In genomic region chr10:70666960-70667798, GRCh38 we compare ENCODE assay signal across 1 cellular context.
A peak's percentile ranks its signal among the peaks of the same experiment; 100 is the strongest.
TF ChIP-seq lines count a peak whose summit lies in the region.

No MANE protein-coding gene starts in this region.

TF ChIP-seq in K562, 482 proteins besides CTCF, POLR2A, EP300 and RAD21 (continued from another document and continues in another):
- TF ChIP-seq USF1 (CRISPR knock-in tag; IDR thresholded peaks at IDR 0.05) (peak; percentile 89), ZNF316 (IDR thresholded peaks at IDR 0.05) (peak; percentile 90), MCM3 (IDR thresholded peaks at IDR 0.05) (no peak), SAFB2 (IDR thresholded peaks at IDR 0.05; ENCODE audit: borderline replicate concordance, low read depth, low read length, severe bottlenecking) (no peak), SREBF1 (IDR thresholded peaks at IDR 0.05; ENCODE audit: borderline replicate concordance, low read depth, low read length) (no peak), MYNN (IDR thresholded peaks at IDR 0.05) (peak; percentile 90; the same call in 1 of the 2 replicates), MYNN (CRISPR knock-in tag; IDR thresholded peaks at IDR 0.05) (no peak), NCOA4 (IDR thresholded peaks at IDR 0.05; ENCODE audit: partially characterized antibody) (no peak), HEY1 (CRISPR knock-in tag; IDR thresholded peaks at IDR 0.05; ENCODE audit: borderline replicate concordance) (0 out of 2 replicates have a peak, but pooled peaks have one; percentile 46), ZNF717 (CRISPR knock-in tag; IDR thresholded peaks at IDR 0.05) (no peak), ZNF239 (CRISPR knock-in tag; IDR thresholded peaks at IDR 0.05) (peak; percentile 70), SETDB1 (IDR thresholded peaks at IDR 0.05; ENCODE audit: low read length) (peak; percentile 78), NCOR1 (IDR thresholded peaks at IDR 0.05) (no peak), NR0B1 (IDR thresholded peaks at IDR 0.05; ENCODE audit: partially characterized antibody) (no peak), TEAD1 (CRISPR knock-in tag; IDR thresholded peaks at IDR 0.05) (peak; percentile 21 to 91; a peak in 1 of 4 replicates), ZNF197 (CRISPR knock-in tag; IDR thresholded peaks at IDR 0.05; ENCODE audit: low read depth) (peak; percentile 96), ZNF445 (CRISPR knock-in tag; IDR thresholded peaks at IDR 0.05; ENCODE audit: low read depth) (no peak), KLF6 (CRISPR knock-in tag; IDR thresholded peaks at IDR 0.05; ENCODE audit: borderline replicate concordance) (peak; percentile 68; the same call in 1 of the 2 replicates), ETS1 (conservative IDR thresholded peaks at IDR 0.05; ENCODE audit: control insufficient read depth, low read depth, low read length) (no peak), ZNF586 (CRISPR knock-in tag; conservative IDR thresholded peaks at IDR 0.05) (no peak), STAT5A (IDR thresholded peaks at IDR 0.05; ENCODE audit: borderline replicate concordance, low read length) (peak; percentile 94), TAF15 (IDR thresholded peaks at IDR 0.05; ENCODE audit: low read depth, low read length) (no peak), STAT6 (CRISPR knock-in tag; IDR thresholded peaks at IDR 0.05) (no peak), SMARCA4 (IDR thresholded peaks at IDR 0.05) (peak; percentile 98), NFE2 (IDR thresholded peaks at IDR 0.05; ENCODE audit: low read depth) (peak; percentile 96), ZNF217 (CRISPR knock-in tag; IDR thresholded peaks at IDR 0.05) (no peak), ZHX1 (conservative IDR thresholded peaks at IDR 0.05; ENCODE audit: low read length) (no peak), TRIM24 (IDR thresholded peaks at IDR 0.05) (peak; percentile 81 to 93; a peak in 3 of 4 replicates), HLTF (IDR thresholded peaks at IDR 0.05) (peak; percentile 90), GTF2A2 (tag; IDR thresholded peaks at IDR 0.05) (peak; percentile 73), CHD1 (IDR thresholded peaks at IDR 0.05; ENCODE audit: low read length) (no peak), RHOXF2B (CRISPR knock-in tag; conservative IDR thresholded peaks at IDR 0.05) (peak; percentile 28; the same call in 1 of the 2 replicates), MIER1 (IDR thresholded peaks at IDR 0.05; ENCODE audit: low read depth) (no peak), ETV6 (IDR thresholded peaks at IDR 0.05; ENCODE audit: borderline replicate concordance in 1 of 2, low read depth in 2 of 2, low read length in 1 of 2) (peak; percentile 37 to 47; a peak in 1 of 4 replicates), ETV6 (CRISPR knock-in tag; IDR thresholded peaks at IDR 0.05; ENCODE audit: borderline replicate concordance) (no peak), MED1 (CRISPR knock-in tag; IDR thresholded peaks at IDR 0.05; ENCODE audit: borderline replicate concordance) (no peak), STAT5B (CRISPR knock-in tag; IDR thresholded peaks at IDR 0.05) (no peak), ZNF766 (CRISPR knock-in tag; conservative IDR thresholded peaks at IDR 0.05) (peak; percentile 95), MBD1 (CRISPR knock-in tag; IDR thresholded peaks at IDR 0.05) (no peak), RBM39 (optimal IDR thresholded peaks at IDR 0.05; ENCODE audit: low read depth, low read length) (no peak), ZNF282 (CRISPR knock-in tag; IDR thresholded peaks at IDR 0.05) (no peak), NCOA6 (IDR thresholded peaks at IDR 0.05) (no peak), SMAD3 (CRISPR knock-in tag; conservative IDR thresholded peaks at IDR 0.05) (peak; percentile 85; the same call in 1 of the 2 replicates), SREBF2 (CRISPR knock-in tag; IDR thresholded peaks at IDR 0.05) (peak; percentile 95), MTA1 (IDR thresholded peaks at IDR 0.05; ENCODE audit: borderline replicate concordance) (peak; percentile 89), ZNF121 (CRISPR knock-in tag; conservative IDR thresholded peaks at IDR 0.05) (no peak), ATF7 (IDR thresholded peaks at IDR 0.05) (peak; percentile 95), TGIF2 (CRISPR knock-in tag; IDR thresholded peaks at IDR 0.05) (no peak), CBFA2T2 (conservative IDR thresholded peaks at IDR 0.05) (peak; percentile 94), NEUROD1 (IDR thresholded peaks at IDR 0.05; ENCODE audit: borderline replicate concordance, low read depth, low read length, partially characterized antibody) (peak; percentile 93), ATF1 (CRISPR knock-in tag; IDR thresholded peaks at IDR 0.05) (no peak), ATF1 (tag; IDR thresholded peaks at IDR 0.05) (peak; percentile 93), ZNF124 (CRISPR knock-in tag; IDR thresholded peaks at IDR 0.05) (no peak), NONO (IDR thresholded peaks at IDR 0.05; ENCODE audit: low read depth in 2 of 2, low read length in 1 of 2) (no peak), HNRNPLL (IDR thresholded peaks at IDR 0.05; ENCODE audit: low read depth, low read length, poor library complexity, severe bottlenecking) (no peak), RFX7 (CRISPR knock-in tag; IDR thresholded peaks at IDR 0.05) (no peak), HNRNPL (IDR thresholded peaks at IDR 0.05; ENCODE audit: low read depth, low read length) (peak; percentile 76; the same call in 1 of the 2 replicates), SMARCB1 (IDR thresholded peaks at IDR 0.05; ENCODE audit: insufficient read length, low read depth) (no peak), ZNF134 (CRISPR knock-in tag; conservative IDR thresholded peaks at IDR 0.05) (peak; percentile 62)
- TF ChIP-seq, protein P1, sequence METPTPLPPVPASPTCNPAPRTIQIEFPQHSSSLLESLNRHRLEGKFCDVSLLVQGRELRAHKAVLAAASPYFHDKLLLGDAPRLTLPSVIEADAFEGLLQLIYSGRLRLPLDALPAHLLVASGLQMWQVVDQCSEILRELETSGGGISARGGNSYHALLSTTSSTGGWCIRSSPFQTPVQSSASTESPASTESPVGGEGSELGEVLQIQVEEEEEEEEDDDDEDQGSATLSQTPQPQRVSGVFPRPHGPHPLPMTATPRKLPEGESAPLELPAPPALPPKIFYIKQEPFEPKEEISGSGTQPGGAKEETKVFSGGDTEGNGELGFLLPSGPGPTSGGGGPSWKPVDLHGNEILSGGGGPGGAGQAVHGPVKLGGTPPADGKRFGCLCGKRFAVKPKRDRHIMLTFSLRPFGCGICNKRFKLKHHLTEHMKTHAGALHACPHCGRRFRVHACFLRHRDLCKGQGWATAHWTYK (CRISPR knock-in tag; IDR thresholded peaks at IDR 0.05), result peak; percentile 92; the same call in 1 of the 2 replicates
- TF ChIP-seq, protein P2, sequence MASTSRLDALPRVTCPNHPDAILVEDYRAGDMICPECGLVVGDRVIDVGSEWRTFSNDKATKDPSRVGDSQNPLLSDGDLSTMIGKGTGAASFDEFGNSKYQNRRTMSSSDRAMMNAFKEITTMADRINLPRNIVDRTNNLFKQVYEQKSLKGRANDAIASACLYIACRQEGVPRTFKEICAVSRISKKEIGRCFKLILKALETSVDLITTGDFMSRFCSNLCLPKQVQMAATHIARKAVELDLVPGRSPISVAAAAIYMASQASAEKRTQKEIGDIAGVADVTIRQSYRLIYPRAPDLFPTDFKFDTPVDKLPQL (IDR thresholded peaks at IDR 0.05; ENCODE audit: extremely low read depth, insufficient read length), result no peak
- TF ChIP-seq, protein P3, sequence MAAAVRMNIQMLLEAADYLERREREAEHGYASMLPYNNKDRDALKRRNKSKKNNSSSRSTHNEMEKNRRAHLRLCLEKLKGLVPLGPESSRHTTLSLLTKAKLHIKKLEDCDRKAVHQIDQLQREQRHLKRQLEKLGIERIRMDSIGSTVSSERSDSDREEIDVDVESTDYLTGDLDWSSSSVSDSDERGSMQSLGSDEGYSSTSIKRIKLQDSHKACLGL (CRISPR knock-in tag; IDR thresholded peaks at IDR 0.05; ENCODE audit: borderline replicate concordance, poor library complexity, severe bottlenecking), result no peak
